18 cellular contexts compared by ENCODE assay signal in the genomic region with DNA sequence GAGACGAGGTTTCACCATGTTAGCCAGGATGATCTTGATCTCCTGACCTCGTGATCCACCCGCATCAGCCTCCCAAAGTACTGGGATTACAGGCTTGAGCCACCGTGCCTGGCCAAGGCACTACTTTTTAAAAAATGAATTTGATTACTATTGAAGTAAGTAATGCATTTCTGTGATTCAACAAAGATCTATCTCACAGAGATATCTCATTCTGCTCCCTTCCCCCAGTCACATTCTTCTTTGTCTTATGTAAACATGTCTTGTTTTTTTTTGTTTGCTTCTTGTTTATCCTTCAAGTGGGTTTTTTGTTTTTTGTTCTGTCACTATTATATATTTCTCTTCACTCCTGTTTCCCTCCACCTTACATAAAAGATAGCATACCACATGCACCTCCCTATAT. TPM values are rescaled to one million over a fixed set of nuclear protein-coding genes. Genes with fewer than 3 reads are reported as not detected.
A peak's percentile ranks its signal among the peaks of the same experiment; 100 is the strongest.
DNase-seq lines count a peak whose midpoint lies in the region; ATAC-seq and TF ChIP-seq lines count a peak whose summit lies in the region.
"Had no signal": no experiment of that assay in that cellular context is flagged by ENCODE, and none has a peak within 500 bp of the region (broad histone marks: within the 10 kb centered on the region; RNA-seq: fewer than 3 reads in every experiment).

No MANE protein-coding gene starts in this region.

- no peak overlapping the region for H3K4me3 ChIP-seq in fibroblast of villous mesenchyme (ENCODE audit: low read depth, low read length)
- H3K4me3 ChIP-seq: K562 had no signal

- peaks cover 55% of the 10 kb centered on the region for H3K4me1 Mint-ChIP-seq in activated naive CD4-positive, alpha-beta T cell treated with anti-CD3 and anti-CD28 coated beads, Interleukin-2, amount 50 U/mL, for 24 hours
- H3K4me1 Mint-ChIP-seq in stimulated activated effector memory CD8-positive, alpha-beta T cell treated with anti-CD3 and anti-CD28 coated beads, Interleukin-12 subunit alpha, Interleukin-12 subunit beta, amount 100 ng/mL, for 72 hours, result peaks cover 43% of the 10 kb centered on the region

- ATAC-seq in stimulated activated effector memory CD8-positive, alpha-beta T cell treated with anti-CD3 and anti-CD28 coated beads, Interleukin-12 subunit alpha, Interleukin-12 subunit beta, amount 100 ng/mL, for 72 hours, result no peak
- no peak for ATAC-seq in GM21423 (IDR thresholded peaks at IDR 0.05; ENCODE audit: unreplicated experiment)
- ATAC-seq: K562, PC-3 had no signal

- H3K4me3 Mint-ChIP-seq in activated naive CD4-positive, alpha-beta T cell treated with anti-CD3 and anti-CD28 coated beads, Interleukin-2, amount 50 U/mL, for 24 hours, result peak overlapping the region; percentile 34
- no peak overlapping the region for H3K4me3 Mint-ChIP-seq in stimulated activated effector memory CD8-positive, alpha-beta T cell treated with anti-CD3 and anti-CD28 coated beads, Interleukin-12 subunit alpha, Interleukin-12 subunit beta, amount 100 ng/mL, for 72 hours

- peak overlapping the region; percentile 17; the same call in 1 of the 2 replicates for H3K27ac ChIP-seq in VCaP
- H3K27ac ChIP-seq: 22Rv1, RWPE1 had no signal

- H3K36me3 Mint-ChIP-seq in activated naive CD4-positive, alpha-beta T cell treated with anti-CD3 and anti-CD28 coated beads, Interleukin-2, amount 50 U/mL, for 24 hours, result peaks cover 49% of the 10 kb centered on the region
- H3K36me3 Mint-ChIP-seq in stimulated activated effector memory CD8-positive, alpha-beta T cell treated with anti-CD3 and anti-CD28 coated beads, Interleukin-12 subunit alpha, Interleukin-12 subunit beta, amount 100 ng/mL, for 72 hours, result peaks cover 99% of the 10 kb centered on the region

- TF ChIP-seq CTCF in VCaP (conservative IDR thresholded peaks at IDR 0.05), result no peak
- no peak for TF ChIP-seq CTCF in fibroblast of villous mesenchyme (IDR thresholded peaks at IDR 0.05; ENCODE audit: insufficient read depth, low read depth, low read length)

- no peak for DNase-seq in activated naive CD4-positive, alpha-beta T cell (lab: John Stamatoyannopoulos, UW)
- DNase-seq in fibroblast of villous mesenchyme (ENCODE audit: low read depth), result peak; percentile 15
- no peak for DNase-seq in stimulated activated effector memory CD8-positive, alpha-beta T cell treated with anti-CD3 and anti-CD28 coated beads, Interleukin-12 subunit alpha, Interleukin-12 subunit beta, amount 100 ng/mL, for 72 hours (ENCODE audit: low spot score in 2 of 2)
- DNase-seq in SKM-1 treated with dmso at 0.1 percent for 144 hours (lab: John Stamatoyannopoulos, UW; ENCODE audit: unreplicated experiment), result no peak
- no peak for DNase-seq in DMS114 treated with DMSO at 0.1 percent for 48 hours (lab: John Stamatoyannopoulos, UW; ENCODE audit: unreplicated experiment)
- DNase-seq: BE2C; CD8-positive, alpha-beta memory T cell; DND-41; NCI-H1436 treated with DMSO at 0.1 percent for 48 hours; NCI-H510A treated with DMSO at 0.1 percent for 48 hours; NCI-H82; PC-3 had no signal

- H3K27ac Mint-ChIP-seq in activated naive CD4-positive, alpha-beta T cell treated with anti-CD3 and anti-CD28 coated beads, Interleukin-2, amount 50 U/mL, for 24 hours, result no peak overlapping the region
- H3K27ac Mint-ChIP-seq in stimulated activated effector memory CD8-positive, alpha-beta T cell treated with anti-CD3 and anti-CD28 coated beads, Interleukin-12 subunit alpha, Interleukin-12 subunit beta, amount 100 ng/mL, for 72 hours, result peak overlapping the region; percentile 2

- H3K9me3 Mint-ChIP-seq in activated naive CD4-positive, alpha-beta T cell treated with anti-CD3 and anti-CD28 coated beads, Interleukin-2, amount 50 U/mL, for 24 hours, result peaks cover 27% of the 10 kb centered on the region
- peaks cover 3% of the 10 kb centered on the region for H3K9me3 Mint-ChIP-seq in stimulated activated effector memory CD8-positive, alpha-beta T cell treated with anti-CD3 and anti-CD28 coated beads, Interleukin-12 subunit alpha, Interleukin-12 subunit beta, amount 100 ng/mL, for 72 hours

- no peaks in the 10 kb centered on the region for H3K27me3 Mint-ChIP-seq in activated naive CD4-positive, alpha-beta T cell treated with anti-CD3 and anti-CD28 coated beads, Interleukin-2, amount 50 U/mL, for 24 hours
- H3K27me3 Mint-ChIP-seq: CD8-positive, alpha-beta memory T cell had no signal

RNA-seq across cellular contexts. Expression of a gene that starts 6.6 kb away (rescaled TPM):
- total RNA-seq in fibroblast of villous mesenchyme, result 59.6 and 85.1 TPM in 2 replicates

RNA-seq across cellular contexts. Expression of a gene that starts 7.0 kb away (rescaled TPM):
- total RNA-seq in fibroblast of villous mesenchyme, result 1.6 and 4.3 TPM in 2 replicates
